Comparison of ENCODE assay signal across 8 cellular contexts in the genomic region with DNA sequence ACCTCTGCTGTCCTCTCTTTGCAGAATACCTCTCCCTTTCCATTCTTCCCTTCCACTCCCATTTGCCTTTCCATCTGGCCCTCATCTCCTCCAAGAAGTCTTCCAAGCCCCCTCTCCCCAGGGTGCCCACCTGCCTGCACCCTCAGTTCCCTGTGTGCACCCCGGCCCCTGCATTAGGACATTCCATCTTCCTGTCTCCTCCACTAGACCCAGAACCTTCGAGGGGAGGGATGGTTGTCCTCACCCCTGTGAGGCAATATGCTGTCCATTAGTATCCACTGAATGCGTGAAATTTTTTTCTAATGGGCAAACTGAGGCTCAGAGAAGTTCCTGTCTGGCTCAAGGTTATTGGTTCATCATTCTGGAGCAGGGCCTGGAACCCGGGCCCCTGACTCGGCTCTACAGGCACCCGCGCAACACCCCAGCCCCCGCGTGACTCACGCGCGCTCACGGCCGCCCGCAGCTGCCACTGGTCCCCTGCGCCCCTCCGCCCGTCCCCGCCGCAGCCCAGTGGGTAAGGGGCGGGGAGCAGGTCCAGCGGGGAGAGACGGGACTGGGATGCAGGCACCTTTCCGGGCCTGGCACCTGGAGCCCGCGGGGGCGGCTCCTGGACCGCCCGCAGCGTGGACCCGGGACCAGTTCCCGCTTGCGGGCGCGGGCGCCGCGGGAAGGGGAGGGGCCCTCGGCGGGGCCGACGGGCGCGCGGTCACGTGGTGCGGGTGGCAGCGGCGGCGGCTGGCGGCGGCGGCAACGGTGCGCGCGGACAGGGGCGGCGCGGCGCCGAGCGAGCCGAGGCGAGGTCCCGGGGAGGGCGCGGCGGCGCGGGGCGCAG. TPM values are rescaled to one million over a fixed set of nuclear protein-coding genes. Genes with fewer than 3 reads are reported as not detected.
A peak's percentile ranks its signal among the peaks of the same experiment; 100 is the strongest.
DNase-seq lines count a peak whose midpoint lies in the region; ATAC-seq and TF ChIP-seq lines count a peak whose summit lies in the region.

No MANE protein-coding gene starts in this region.

- peaks cover 22 to 33% of the 10 kb centered on the region in 2 donors for H3K27me3 Mint-ChIP-seq in CD4-positive, alpha-beta memory T cell
- peaks cover 32% of the 10 kb centered on the region for H3K27me3 Mint-ChIP-seq in activated CD4-positive, alpha-beta memory T cell treated with anti-CD3 and anti-CD28 coated beads for 36 hours
- peaks cover 37 to 61% (median 60%) of the 10 kb centered on the region in 3 donors for H3K27me3 Mint-ChIP-seq in naive B cell

- peak in 4 of 5 donors; percentile 38 to 50 (median 43) for DNase-seq in CD4-positive, alpha-beta memory T cell
- no peak for DNase-seq in Jurkat, Clone E6-1 (ENCODE audit: low read depth, low spot score)
- peak; percentile 65 for DNase-seq in activated CD4-positive, alpha-beta memory T cell treated with anti-CD3 and anti-CD28 coated beads for 36 hours
- peak; percentile 20 to 33 (median 27) for DNase-seq in effector memory CD4-positive, alpha-beta T cell
- DNase-seq in naive B cell (peak; percentile 46), tibial artery (no peak), NCI-H187 treated with DMSO at 0.1 percent for 48 hours (lab: John Stamatoyannopoulos, UW) (no peak)

- H3K36me3 ChIP-seq in CD4-positive, alpha-beta memory T cell (ENCODE audit: insufficient read depth, low read length), result no peaks in the 10 kb centered on the region
- no peaks in the 10 kb centered on the region for H3K36me3 ChIP-seq in effector memory CD4-positive, alpha-beta T cell (ENCODE audit: control insufficient read depth, insufficient read depth, low read length)
- H3K36me3 ChIP-seq in tibial artery, result no peaks in the 10 kb centered on the region

- intact Hi-C loops in CD4-positive, alpha-beta memory T cell (cut with micrococcal nuclease), result no loop called here
- intact Hi-C loops in activated CD4-positive, alpha-beta memory T cell treated with anti-CD3 and anti-CD28 coated beads for 36 hours (cut with micrococcal nuclease), result loop anchor here (2.0 kb wide), 1 partner anchor 23 kb away; the partner anchor contains the start of gene WBP2NL
- intact Hi-C loops in tibial artery (cut with DNase I; ENCODE audit: low total_unique reads), result no loop called here

- peaks cover 11% of the 10 kb centered on the region for H3K4me1 ChIP-seq in CD4-positive, alpha-beta memory T cell (ENCODE audit: insufficient read depth, low read length)
- peaks cover 10% of the 10 kb centered on the region for H3K4me1 ChIP-seq in effector memory CD4-positive, alpha-beta T cell (ENCODE audit: control insufficient read depth, insufficient read depth, low read length, poor library complexity, severe bottlenecking)
- peaks cover 0 to 14% (median 11%) of the 10 kb centered on the region in 4 donors for H3K4me1 ChIP-seq in tibial artery

- POLR2A ChIA-PET in CD4-positive, alpha-beta memory T cell (lab: Charles Lee; ENCODE audit: partially characterized antibody), result interaction anchor here (1.1 kb wide), 1 partner anchor 103 kb away, joined by 3 read pairs; the partner anchor contains the start of gene SMDT1
- POLR2A ChIA-PET in activated CD4-positive, alpha-beta memory T cell treated with anti-CD3 and anti-CD28 coated beads for 36 hours (lab: Charles Lee), result interaction anchor here (1.1 to 1.3 kb wide), 2 partner anchors 94 to 114 kb away, joined by 4 to 5 read pairs; partner anchors contain the start of genes NAGA and NDUFA6

- H3K9me3 ChIP-seq in CD4-positive, alpha-beta memory T cell (ENCODE audit: control insufficient read depth in 1 of 2, low read length in 2 of 2), result no peaks in the 10 kb centered on the region
- no peaks in the 10 kb centered on the region for H3K9me3 ChIP-seq in effector memory CD4-positive, alpha-beta T cell (ENCODE audit: control insufficient read depth, low read length)
- no peaks in the 10 kb centered on the region for H3K9me3 ChIP-seq in tibial artery

- CTCF ChIA-PET in CD4-positive, alpha-beta memory T cell (lab: Charles Lee; ENCODE audit: partially characterized antibody), result no interaction called here
- CTCF ChIA-PET in activated CD4-positive, alpha-beta memory T cell treated with anti-CD3 and anti-CD28 coated beads for 36 hours (lab: Charles Lee), result interaction anchor here (1.1 kb wide), 1 partner anchor 10 kb away, joined by 4 read pairs; no protein-coding TSS in a partner anchor

- H3K27ac ChIP-seq in CD4-positive, alpha-beta memory T cell (ENCODE audit: low read depth, low read length), result no peak overlapping the region
- no peak overlapping the region for H3K27ac ChIP-seq in effector memory CD4-positive, alpha-beta T cell (ENCODE audit: insufficient read depth, low read length, poor library complexity, severe bottlenecking)
- H3K27ac ChIP-seq in tibial artery, result no peak overlapping the region

- H3K4me3 ChIP-seq in CD4-positive, alpha-beta memory T cell (ENCODE audit: low read length in 2 of 2), result peak overlapping the region in 1 of 2 donors; percentile 28
- peak overlapping the region; percentile 51 for H3K4me3 ChIP-seq in Jurkat, Clone E6-1 (ENCODE audit: low read length)
- peak overlapping the region; percentile 49 for H3K4me3 ChIP-seq in effector memory CD4-positive, alpha-beta T cell (ENCODE audit: insufficient read depth, low read depth, low read length, poor library complexity, severe bottlenecking)
- H3K4me3 ChIP-seq in tibial artery, result peak overlapping the region; percentile 33 to 50

- no peak for TF ChIP-seq CTCF in tibial artery (IDR thresholded peaks at IDR 0.05)

- H3K4me1 Mint-ChIP-seq in CD4-positive, alpha-beta memory T cell, result peaks cover 13 to 21% (median 16%) of the 10 kb centered on the region in 4 donors
- peaks cover 20% of the 10 kb centered on the region for H3K4me1 Mint-ChIP-seq in activated CD4-positive, alpha-beta memory T cell treated with anti-CD3 and anti-CD28 coated beads for 36 hours (ENCODE audit: low read depth)
- H3K4me1 Mint-ChIP-seq in naive B cell, result peaks cover 10 to 21% (median 13%) of the 10 kb centered on the region in 3 donors

- peak overlapping the region; percentile 49 to 79 (median 71) for H3K4me3 Mint-ChIP-seq in CD4-positive, alpha-beta memory T cell
- peak overlapping the region; percentile 60 for H3K4me3 Mint-ChIP-seq in activated CD4-positive, alpha-beta memory T cell treated with anti-CD3 and anti-CD28 coated beads for 36 hours
- H3K4me3 Mint-ChIP-seq in naive B cell, result peak overlapping the region; percentile 45 to 90 (median 81)

- no peaks in the 10 kb centered on the region for H3K9me3 Mint-ChIP-seq in CD4-positive, alpha-beta memory T cell
- no peaks in the 10 kb centered on the region for H3K9me3 Mint-ChIP-seq in activated CD4-positive, alpha-beta memory T cell treated with anti-CD3 and anti-CD28 coated beads for 36 hours
- H3K9me3 Mint-ChIP-seq in naive B cell, result no peaks in the 10 kb centered on the region

- peak overlapping the region in 3 of 7 donors; percentile 4 to 32 (median 29) for H3K27ac Mint-ChIP-seq in CD4-positive, alpha-beta memory T cell
- H3K27ac Mint-ChIP-seq in activated CD4-positive, alpha-beta memory T cell treated with anti-CD3 and anti-CD28 coated beads for 36 hours, result no peak overlapping the region
- peak overlapping the region in 1 of 6 donors; percentile 14 for H3K27ac Mint-ChIP-seq in naive B cell

- H3K36me3 Mint-ChIP-seq in CD4-positive, alpha-beta memory T cell, result no peaks in the 10 kb centered on the region
- H3K36me3 Mint-ChIP-seq in activated CD4-positive, alpha-beta memory T cell treated with anti-CD3 and anti-CD28 coated beads for 36 hours, result no peaks in the 10 kb centered on the region
- no peaks in the 10 kb centered on the region for H3K36me3 Mint-ChIP-seq in naive B cell

- H3K27me3 ChIP-seq in CD4-positive, alpha-beta memory T cell (ENCODE audit: insufficient read depth, low read length), result peaks cover 17% of the 10 kb centered on the region
- peaks cover 23% of the 10 kb centered on the region for H3K27me3 ChIP-seq in effector memory CD4-positive, alpha-beta T cell (replicated peaks; ENCODE audit: control insufficient read depth, insufficient read depth, low read length, poor library complexity, severe bottlenecking)
- peaks cover 0 to 77% of the 10 kb centered on the region in 2 donors for H3K27me3 ChIP-seq in tibial artery

- ATAC-seq in naive B cell (ENCODE audit: low read depth in 2 of 2), result peak; percentile 72 to 75
- no peak for ATAC-seq in GM19397 (IDR thresholded peaks at IDR 0.05; ENCODE audit: unreplicated experiment)

RNA-seq across cellular contexts. Expression of gene SEPTIN3, which starts 7.0 kb away (rescaled TPM):
- total RNA-seq in CD4-positive, alpha-beta memory T cell, result under 1 TPM; 0.36 to 0.81 TPM
- not detected for polyA plus RNA-seq in CD4-positive, alpha-beta memory T cell
- 26.3 TPM for polyA plus RNA-seq in Jurkat, Clone E6-1 (2012; ENCODE audit: insufficient read depth, insufficient read length)
- 1 to 10 TPM; 2.2 to 2.8 TPM for total RNA-seq in activated CD4-positive, alpha-beta memory T cell treated with anti-CD3 and anti-CD28 coated beads for 36 hours
- polyA plus RNA-seq in naive B cell (ENCODE audit: low read depth in 6 of 6), result not detected

RNA-seq across cellular contexts. Expression of gene WBP2NL, which starts 22.3 kb away (rescaled TPM):
- total RNA-seq in CD4-positive, alpha-beta memory T cell, result 1 to 10 TPM; 3.5 to 5.4 TPM
- under 1 TPM; 0.49 to 0.59 TPM for polyA plus RNA-seq in CD4-positive, alpha-beta memory T cell
- polyA plus RNA-seq in Jurkat, Clone E6-1 (2012; ENCODE audit: insufficient read depth, insufficient read length), result not detected
- 1 to 10 TPM in 1 of 2 experiments, under 1 TPM in 1; 0.82 to 1.5 TPM for total RNA-seq in activated CD4-positive, alpha-beta memory T cell treated with anti-CD3 and anti-CD28 coated beads for 36 hours
- polyA plus RNA-seq in naive B cell (ENCODE audit: low read depth in 6 of 6), result 1 to 10 TPM in 4 of 6 donors, under 1 TPM in 2; 0.63 to 3.0 (median 1.2) TPM

RNA-seq across cellular contexts. Expression of gene CENPM, which starts 29.3 kb away (rescaled TPM):
- total RNA-seq in CD4-positive, alpha-beta memory T cell, result 10 to 100 TPM in 1 of 2 experiments, 1 to 10 TPM in 1; 7.6 to 12.0 TPM
- polyA plus RNA-seq in CD4-positive, alpha-beta memory T cell, result 10 to 100 TPM; 14.1 to 19.2 TPM
- 99.6 TPM for polyA plus RNA-seq in Jurkat, Clone E6-1 (2012; ENCODE audit: insufficient read depth, insufficient read length)
- 100 to 1,000 TPM in 1 of 2 experiments, 10 to 100 TPM in 1; 99.9 to 106 TPM for total RNA-seq in activated CD4-positive, alpha-beta memory T cell treated with anti-CD3 and anti-CD28 coated beads for 36 hours
- polyA plus RNA-seq in naive B cell (ENCODE audit: low read depth in 6 of 6), result 10 to 100 TPM; 41.2 to 70.9 (median 53.0) TPM

RNA-seq across cellular contexts. Expression of gene TNFRSF13C, which starts 49.7 kb away (rescaled TPM):
- total RNA-seq in CD4-positive, alpha-beta memory T cell, result 10 to 100 TPM; 14.3 to 14.8 TPM
- polyA plus RNA-seq in CD4-positive, alpha-beta memory T cell, result 1 to 10 TPM in 1 of 2 donors, under 1 TPM in 1; 0.37 to 1.4 TPM
- polyA plus RNA-seq in Jurkat, Clone E6-1 (2012; ENCODE audit: insufficient read depth, insufficient read length), result 4.0 TPM
- total RNA-seq in activated CD4-positive, alpha-beta memory T cell treated with anti-CD3 and anti-CD28 coated beads for 36 hours, result 1 to 10 TPM; 3.2 to 5.0 TPM
- polyA plus RNA-seq in naive B cell (ENCODE audit: low read depth in 6 of 6), result 100 to 1,000 TPM in 1 of 6 donors, 10 to 100 TPM in 5; 65.3 to 104 (median 84.2) TPM

Comparison
In these comparisons a context has a peak if more than half of its experiments do, and no peak if none do; other contexts are left out.
1. DNase-seq: peak in CD4-positive, alpha-beta memory T cell (4 of 5), activated CD4-positive, alpha-beta memory T cell treated with anti-CD3 and anti-CD28 coated beads for 36 hours (single experiment), effector memory CD4-positive, alpha-beta T cell (3 of 3) and naive B cell (single experiment); none in Jurkat, Clone E6-1 (single experiment), tibial artery (0 of 2) and NCI-H187 treated with DMSO at 0.1 percent for 48 hours (single experiment).
2. Peak in every context shown above with its lines, with median percentiles within 50 percentile points of each other: H3K4me3 Mint-ChIP-seq.